Comparison of ENCODE assay signal across 17 cellular contexts in genomic region chr2:102337012-102337411, GRCh38. TPM values are rescaled to one million over a fixed set of nuclear protein-coding genes. Genes with fewer than 3 reads are reported as not detected.
DNase-seq lines count a peak whose midpoint lies in the region; ATAC-seq and TF ChIP-seq lines count a peak whose summit lies in the region.
"Had no signal": no experiment of that assay in that cellular context is flagged by ENCODE, and none has a peak within 500 bp of the region (broad histone marks: within the 10 kb centered on the region; RNA-seq: fewer than 3 reads in every experiment).

No MANE protein-coding gene starts in this region.

- H3K27me3 ChIP-seq in upper lobe of right lung: no peaks in the 10 kb centered on the region
- no peaks in the 10 kb centered on the region; the same call in 1 of the 2 replicates for H3K27me3 ChIP-seq in Caco-2 (replicated peaks; ENCODE audit: control insufficient read depth, insufficient read depth, low read length)
- H3K27me3 ChIP-seq: testis had no signal

- peak overlapping the region; percentile 20 for H3K27ac ChIP-seq in upper lobe of right lung
- H3K27ac ChIP-seq: testis had no signal

- H3K36me3 ChIP-seq in upper lobe of right lung (no peaks in the 10 kb centered on the region), Caco-2 (ENCODE audit: control insufficient read depth, insufficient read depth, low read length) (no peaks in the 10 kb centered on the region)

- H3K4me3 ChIP-seq in epithelial cell of esophagus (ENCODE audit: low read length) (no peak overlapping the region), upper lobe of right lung (no peak overlapping the region), Caco-2 (ENCODE audit: low read depth, low read length) (no peak overlapping the region)
- H3K4me3 ChIP-seq: testis had no signal

- CTCF ChIA-PET in Caco-2 (lab: Charles Lee): interaction anchor here (0.5 kb wide), 1 partner anchor 62 kb away, joined by 3 read pairs; no protein-coding TSS in a partner anchor

- no peaks in the 10 kb centered on the region for H3K36me3 Mint-ChIP-seq in Caco-2 (ENCODE audit: insufficient read depth, unreplicated experiment)
- H3K36me3 Mint-ChIP-seq: CD4-positive, alpha-beta memory T cell had no signal

- BruUV-seq in Caco-2 (replicated peaks; lab: Mats Ljungman, UMichigan): no TSS peak

- DNase-seq in Right ventricle myocardium inferior (ENCODE audit: missing footprints) (no peak), cardiac septum (ENCODE audit: low spot score) (no peak), epithelial cell of esophagus (ENCODE audit: low read depth) (peak; percentile 85), kidney tubule cell (ENCODE audit: low spot score) (peak; percentile 70), upper lobe of right lung (no peak), Caco-2 (no peak), activated T-cell treated with anti-CD3 and anti-CD28 coated beads for 4 hours (no peak)
- no peak for DNase-seq in effector CD8-positive, alpha-beta T cell (lab: John Stamatoyannopoulos, UW)
- DNase-seq: activated effector memory CD4-positive, alpha-beta T cell treated with Interleukin-2 at 50 U/mL for 16 hours; CD4-positive, alpha-beta memory T cell; dorsolateral prefrontal cortex; Kasumi-1; NCI-H187; NCI-H524; testis had no signal

- H3K4me1 Mint-ChIP-seq in Caco-2 (ENCODE audit: low read depth, unreplicated experiment): no peaks in the 10 kb centered on the region

- H3K27ac Mint-ChIP-seq in Caco-2 (ENCODE audit: unreplicated experiment): no peak overlapping the region

- TF ChIP-seq CTCF in epithelial cell of esophagus (IDR thresholded peaks at IDR 0.05; ENCODE audit: insufficient read depth, low read depth, low read length, missing control alignments) (no peak), upper lobe of right lung (IDR thresholded peaks at IDR 0.05) (no peak), Caco-2 (IDR thresholded peaks at IDR 0.05; ENCODE audit: insufficient read depth in 1 of 2, low read depth in 1 of 2, low read length in 1 of 2, severe bottlenecking in 1 of 2, unreplicated experiment in 1 of 2) (no peak)

- intact Hi-C loops in Right ventricle myocardium inferior (cut with DNase I): no loop called here
- intact Hi-C loops in cardiac septum (cut with DNase I): no loop called here
- intact Hi-C loops in upper lobe of right lung (cut with DNase I): no loop called here
- intact Hi-C loops in Caco-2 (cut with micrococcal nuclease; ENCODE audit: unreplicated experiment): no loop called here

- peaks cover 8% of the 10 kb centered on the region for H3K9me3 Mint-ChIP-seq in Caco-2 (ENCODE audit: unreplicated experiment)

- ATAC-seq in Right ventricle myocardium inferior: peak; percentile 62
- no peak for ATAC-seq in upper lobe of right lung

- H3K4me1 ChIP-seq in upper lobe of right lung (peaks cover 4% of the 10 kb centered on the region), Caco-2 (no peaks in the 10 kb centered on the region)
- H3K4me1 ChIP-seq: testis had no signal

- H3K27me3 Mint-ChIP-seq in Caco-2 (ENCODE audit: insufficient read depth, unreplicated experiment): peaks cover 13% of the 10 kb centered on the region

- POLR2A ChIA-PET in Caco-2 (lab: Charles Lee): no interaction called here

- no peaks in the 10 kb centered on the region for H3K9me3 ChIP-seq in upper lobe of right lung
- no peaks in the 10 kb centered on the region for H3K9me3 ChIP-seq in Caco-2
- H3K9me3 ChIP-seq: testis had no signal

- H3K4me3 Mint-ChIP-seq in Caco-2 (ENCODE audit: unreplicated experiment): no peak overlapping the region
- H3K4me3 Mint-ChIP-seq: CD4-positive, alpha-beta memory T cell had no signal

RNA-seq across cellular contexts. Expression of gene IL18R1, which starts 18.6 kb away (rescaled TPM):
- total RNA-seq in Right ventricle myocardium inferior (1.0 TPM), cardiac septum (1.3 TPM), upper lobe of right lung (26.5 TPM), Caco-2 (2022) (not detected in 2 replicates)
- total RNA-seq: OCI-LY7 had no signal

RNA-seq across cellular contexts. Expression of gene IL1RL1, which starts 25.6 kb away (rescaled TPM):
- total RNA-seq in Right ventricle myocardium inferior: 1.7 TPM
- 1.1 TPM for total RNA-seq in cardiac septum
- 46.5 TPM for total RNA-seq in upper lobe of right lung
- total RNA-seq in Caco-2 (2022): not detected in 2 replicates
- total RNA-seq: frontal cortex, OCI-LY7 had no signal

Comparison
In these comparisons a context has a peak if more than half of its experiments do, and no peak if none do; other contexts are left out.
1. DNase-seq: peak in epithelial cell of esophagus (single experiment) and kidney tubule cell (single experiment); none in Right ventricle myocardium inferior (single experiment), cardiac septum (single experiment), upper lobe of right lung (single experiment), Caco-2 (0 of 2), effector CD8-positive, alpha-beta T cell (single experiment) and activated T-cell treated with anti-CD3 and anti-CD28 coated beads for 4 hours (single experiment).
2. RNA of gene IL18R1, which starts 18.6 kb away (total RNA-seq): 26.5 TPM in upper lobe of right lung (single experiment); 1.3 TPM in cardiac septum (single experiment), 1.0 TPM in Right ventricle myocardium inferior (single experiment) and not detected in Caco-2; every median in the first group is over 10 times any median in the second.
3. RNA of gene IL1RL1, which starts 25.6 kb away (total RNA-seq): 46.5 TPM in upper lobe of right lung (single experiment); 1.7 TPM in Right ventricle myocardium inferior (single experiment), 1.1 TPM in cardiac septum (single experiment) and not detected in Caco-2; every median in the first group is over 10 times any median in the second.